ENCODE assay signal across 1 cellular context in the genomic region with DNA sequence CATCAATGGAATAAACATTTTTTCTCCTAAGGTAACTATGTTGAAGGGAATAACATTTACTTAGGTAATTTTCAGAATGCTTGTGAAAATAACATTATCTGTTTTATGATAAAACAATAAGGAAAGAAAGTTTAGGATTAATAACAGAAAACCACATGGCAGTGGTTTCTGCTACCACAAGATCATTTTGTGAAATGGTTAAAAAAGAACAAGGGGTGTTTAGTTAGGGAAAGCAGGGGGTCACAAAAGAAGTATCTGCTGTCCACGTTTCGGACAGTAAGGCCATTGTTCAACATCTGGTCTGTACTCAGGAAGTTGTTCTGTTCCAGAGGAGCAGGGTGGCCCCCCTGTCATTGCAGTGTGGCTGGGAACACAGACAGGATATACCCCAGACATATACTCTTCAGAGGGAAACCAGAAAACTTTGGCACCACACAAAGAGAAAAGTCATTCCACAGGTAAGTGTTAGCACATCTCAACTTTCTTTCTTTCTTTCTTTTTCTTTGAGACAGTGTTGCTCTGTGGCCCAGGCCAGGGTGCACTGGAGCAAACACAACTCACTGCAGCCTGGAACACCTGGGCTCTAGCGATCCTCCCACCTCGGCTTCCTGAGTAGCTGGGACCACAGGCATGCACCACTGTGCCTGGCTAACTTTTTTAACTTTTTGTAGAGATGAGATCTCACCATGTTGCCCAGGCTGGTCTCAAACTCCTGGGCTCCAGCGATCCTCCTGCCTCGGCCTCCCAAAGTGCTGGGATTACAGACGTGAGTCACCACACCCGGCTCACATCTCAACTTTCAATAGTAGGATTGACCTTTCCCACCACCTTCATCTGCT.
TF ChIP-seq lines count a peak whose summit lies in the region.

No MANE protein-coding gene starts in this region.

TF ChIP-seq in HepG2, 621 proteins besides CTCF, POLR2A, EP300 and RAD21 (continued from another document and continues in another):
- TF ChIP-seq IRF1 (CRISPR knock-in tag; IDR thresholded peaks at IDR 0.05; ENCODE audit: low read depth): no peak
- no peak for TF ChIP-seq FOXO4 (CRISPR knock-in tag; conservative IDR thresholded peaks at IDR 0.05)
- TF ChIP-seq TBX2 (CRISPR knock-in tag; IDR thresholded peaks at IDR 0.05; ENCODE audit: borderline replicate concordance): peak; percentile 48; the same call in 1 of the 2 replicates
- TF ChIP-seq ZNF569 (CRISPR knock-in tag; IDR thresholded peaks at IDR 0.05; ENCODE audit: borderline replicate concordance): no peak
- no peak for TF ChIP-seq BATF2 (CRISPR knock-in tag; IDR thresholded peaks at IDR 0.05)
- TF ChIP-seq, protein P1, sequence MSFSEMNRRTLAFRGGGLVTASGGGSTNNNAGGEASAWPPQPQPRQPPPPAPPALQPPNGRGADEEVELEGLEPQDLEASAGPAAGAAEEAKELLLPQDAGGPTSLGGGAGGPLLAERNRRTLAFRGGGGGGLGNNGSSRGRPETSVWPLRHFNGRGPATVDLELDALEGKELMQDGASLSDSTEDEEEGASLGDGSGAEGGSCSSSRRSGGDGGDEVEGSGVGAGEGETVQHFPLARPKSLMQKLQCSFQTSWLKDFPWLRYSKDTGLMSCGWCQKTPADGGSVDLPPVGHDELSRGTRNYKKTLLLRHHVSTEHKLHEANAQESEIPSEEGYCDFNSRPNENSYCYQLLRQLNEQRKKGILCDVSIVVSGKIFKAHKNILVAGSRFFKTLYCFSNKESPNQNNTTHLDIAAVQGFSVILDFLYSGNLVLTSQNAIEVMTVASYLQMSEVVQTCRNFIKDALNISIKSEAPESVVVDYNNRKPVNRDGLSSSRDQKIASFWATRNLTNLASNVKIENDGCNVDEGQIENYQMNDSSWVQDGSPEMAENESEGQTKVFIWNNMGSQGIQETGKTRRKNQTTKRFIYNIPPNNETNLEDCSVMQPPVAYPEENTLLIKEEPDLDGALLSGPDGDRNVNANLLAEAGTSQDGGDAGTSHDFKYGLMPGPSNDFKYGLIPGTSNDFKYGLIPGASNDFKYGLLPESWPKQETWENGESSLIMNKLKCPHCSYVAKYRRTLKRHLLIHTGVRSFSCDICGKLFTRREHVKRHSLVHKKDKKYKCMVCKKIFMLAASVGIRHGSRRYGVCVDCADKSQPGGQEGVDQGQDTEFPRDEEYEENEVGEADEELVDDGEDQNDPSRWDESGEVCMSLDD (CRISPR knock-in tag; IDR thresholded peaks at IDR 0.05; ENCODE audit: borderline replicate concordance): peak; percentile 32; the same call in 1 of the 2 replicates
- 0 out of 2 replicates have a peak, but pooled peaks have one; percentile 28 for TF ChIP-seq POGK (CRISPR knock-in tag; conservative IDR thresholded peaks at IDR 0.05)
- TF ChIP-seq ZNF329 (CRISPR knock-in tag; IDR thresholded peaks at IDR 0.05; ENCODE audit: low read depth): no peak
- TF ChIP-seq SIN3B (IDR thresholded peaks at IDR 0.05; ENCODE audit: low read length): no peak
- TF ChIP-seq STAG1 (CRISPR knock-in tag; IDR thresholded peaks at IDR 0.05): no peak
- TF ChIP-seq, protein P2, sequence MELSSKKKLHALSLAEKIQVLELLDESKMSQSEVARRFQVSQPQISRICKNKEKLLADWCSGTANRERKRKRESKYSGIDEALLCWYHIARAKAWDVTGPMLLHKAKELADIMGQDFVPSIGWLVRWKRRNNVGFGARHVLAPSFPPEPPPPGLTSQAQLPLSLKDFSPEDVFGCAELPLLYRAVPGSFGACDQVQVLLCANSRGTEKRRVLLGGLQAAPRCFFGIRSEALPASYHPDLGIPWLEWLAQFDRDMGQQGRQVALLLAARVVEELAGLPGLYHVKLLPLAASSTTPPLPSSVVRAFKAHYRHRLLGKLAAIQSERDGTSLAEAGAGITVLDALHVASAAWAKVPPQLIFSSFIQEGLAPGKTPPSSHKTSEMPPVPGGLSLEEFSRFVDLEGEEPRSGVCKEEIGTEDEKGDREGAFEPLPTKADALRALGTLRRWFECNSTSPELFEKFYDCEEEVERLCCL (CRISPR knock-in tag; IDR thresholded peaks at IDR 0.05; ENCODE audit: borderline replicate concordance): no peak
- TF ChIP-seq, protein P3, sequence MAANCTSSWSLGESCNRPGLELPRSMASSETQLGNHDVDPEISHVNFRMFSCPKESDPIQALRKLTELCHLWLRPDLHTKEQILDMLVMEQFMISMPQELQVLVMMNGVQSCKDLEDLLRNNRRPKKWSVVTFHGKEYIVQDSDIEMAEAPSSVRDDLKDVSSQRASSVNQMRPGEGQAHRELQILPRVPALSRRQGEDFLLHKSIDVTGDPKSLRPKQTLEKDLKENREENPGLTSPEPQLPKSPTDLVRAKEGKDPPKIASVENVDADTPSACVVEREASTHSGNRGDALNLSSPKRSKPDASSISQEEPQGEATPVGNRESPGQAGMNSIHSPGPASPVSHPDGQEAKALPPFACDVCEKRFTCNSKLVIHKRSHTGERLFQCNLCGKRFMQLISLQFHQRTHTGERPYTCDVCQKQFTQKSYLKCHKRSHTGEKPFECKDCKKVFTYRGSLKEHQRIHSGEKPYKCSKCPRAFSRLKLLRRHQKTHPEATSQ (CRISPR knock-in tag; IDR thresholded peaks at IDR 0.05; ENCODE audit: borderline replicate concordance): no peak
- peak; percentile 99 for TF ChIP-seq ZBTB42 (CRISPR knock-in tag; IDR thresholded peaks at IDR 0.05)
- no peak for TF ChIP-seq ATF1 (CRISPR knock-in tag; IDR thresholded peaks at IDR 0.05)
- 0 out of 2 replicates have a peak, but pooled peaks have one; percentile 29 for TF ChIP-seq HINFP (CRISPR knock-in tag; IDR thresholded peaks at IDR 0.05; ENCODE audit: low read depth)
- TF ChIP-seq NFATC3 (CRISPR knock-in tag; IDR thresholded peaks at IDR 0.05): no peak
- TF ChIP-seq SRSF9 (IDR thresholded peaks at IDR 0.05; ENCODE audit: borderline replicate concordance, insufficient read depth, low read depth, low read length, poor library complexity, severe bottlenecking): no peak
- TF ChIP-seq ZNF597 (CRISPR knock-in tag; IDR thresholded peaks at IDR 0.05): no peak
- no peak for TF ChIP-seq ZNF891 (CRISPR knock-in tag; IDR thresholded peaks at IDR 0.05)
- TF ChIP-seq, protein P4, sequence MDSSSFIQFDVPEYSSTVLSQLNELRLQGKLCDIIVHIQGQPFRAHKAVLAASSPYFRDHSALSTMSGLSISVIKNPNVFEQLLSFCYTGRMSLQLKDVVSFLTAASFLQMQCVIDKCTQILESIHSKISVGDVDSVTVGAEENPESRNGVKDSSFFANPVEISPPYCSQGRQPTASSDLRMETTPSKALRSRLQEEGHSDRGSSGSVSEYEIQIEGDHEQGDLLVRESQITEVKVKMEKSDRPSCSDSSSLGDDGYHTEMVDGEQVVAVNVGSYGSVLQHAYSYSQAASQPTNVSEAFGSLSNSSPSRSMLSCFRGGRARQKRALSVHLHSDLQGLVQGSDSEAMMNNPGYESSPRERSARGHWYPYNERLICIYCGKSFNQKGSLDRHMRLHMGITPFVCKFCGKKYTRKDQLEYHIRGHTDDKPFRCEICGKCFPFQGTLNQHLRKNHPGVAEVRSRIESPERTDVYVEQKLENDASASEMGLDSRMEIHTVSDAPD (CRISPR knock-in tag; IDR thresholded peaks at IDR 0.05): no peak
- TF ChIP-seq ZNF230 (CRISPR knock-in tag; IDR thresholded peaks at IDR 0.05): peak; percentile 51; the same call in 1 of the 2 replicates
- TF ChIP-seq ARNTL (CRISPR knock-in tag; IDR thresholded peaks at IDR 0.05): 0 out of 2 replicates have a peak, but pooled peaks have one; percentile 63
- TF ChIP-seq, protein P5, sequence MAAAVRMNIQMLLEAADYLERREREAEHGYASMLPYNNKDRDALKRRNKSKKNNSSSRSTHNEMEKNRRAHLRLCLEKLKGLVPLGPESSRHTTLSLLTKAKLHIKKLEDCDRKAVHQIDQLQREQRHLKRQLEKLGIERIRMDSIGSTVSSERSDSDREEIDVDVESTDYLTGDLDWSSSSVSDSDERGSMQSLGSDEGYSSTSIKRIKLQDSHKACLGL (CRISPR knock-in tag; IDR thresholded peaks at IDR 0.05): no peak
- TF ChIP-seq MAF1 (CRISPR knock-in tag; IDR thresholded peaks at IDR 0.05; ENCODE audit: borderline replicate concordance): no peak
- TF ChIP-seq GMEB2 (CRISPR knock-in tag; IDR thresholded peaks at IDR 0.05; ENCODE audit: low read depth): no peak
- peak in 1 of 2 experiments; percentile 37; a peak in 2 of 4 replicates for TF ChIP-seq HMGXB4 (CRISPR knock-in tag; IDR thresholded peaks at IDR 0.05; ENCODE audit: borderline replicate concordance in 1 of 2, low read depth in 1 of 2)
- TF ChIP-seq, protein P6, sequence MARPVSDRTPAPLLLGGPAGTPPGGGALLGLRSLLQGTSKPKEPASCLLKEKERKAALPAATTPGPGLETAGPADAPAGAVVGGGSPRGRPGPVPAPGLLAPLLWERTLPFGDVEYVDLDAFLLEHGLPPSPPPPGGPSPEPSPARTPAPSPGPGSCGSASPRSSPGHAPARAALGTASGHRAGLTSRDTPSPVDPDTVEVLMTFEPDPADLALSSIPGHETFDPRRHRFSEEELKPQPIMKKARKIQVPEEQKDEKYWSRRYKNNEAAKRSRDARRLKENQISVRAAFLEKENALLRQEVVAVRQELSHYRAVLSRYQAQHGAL (CRISPR knock-in tag; IDR thresholded peaks at IDR 0.05; ENCODE audit: not compliant biosample characterization): no peak
- TF ChIP-seq SUZ12 (IDR thresholded peaks at IDR 0.05; ENCODE audit: low read depth, low read length): no peak
- TF ChIP-seq ZNF703 (CRISPR knock-in tag; IDR thresholded peaks at IDR 0.05; ENCODE audit: borderline replicate concordance): no peak
- peak; percentile 46; the same call in 1 of the 2 replicates for TF ChIP-seq POGZ (CRISPR knock-in tag; IDR thresholded peaks at IDR 0.05)
